Comparison of ENCODE assay signal across 8 cellular contexts in the genomic region with DNA sequence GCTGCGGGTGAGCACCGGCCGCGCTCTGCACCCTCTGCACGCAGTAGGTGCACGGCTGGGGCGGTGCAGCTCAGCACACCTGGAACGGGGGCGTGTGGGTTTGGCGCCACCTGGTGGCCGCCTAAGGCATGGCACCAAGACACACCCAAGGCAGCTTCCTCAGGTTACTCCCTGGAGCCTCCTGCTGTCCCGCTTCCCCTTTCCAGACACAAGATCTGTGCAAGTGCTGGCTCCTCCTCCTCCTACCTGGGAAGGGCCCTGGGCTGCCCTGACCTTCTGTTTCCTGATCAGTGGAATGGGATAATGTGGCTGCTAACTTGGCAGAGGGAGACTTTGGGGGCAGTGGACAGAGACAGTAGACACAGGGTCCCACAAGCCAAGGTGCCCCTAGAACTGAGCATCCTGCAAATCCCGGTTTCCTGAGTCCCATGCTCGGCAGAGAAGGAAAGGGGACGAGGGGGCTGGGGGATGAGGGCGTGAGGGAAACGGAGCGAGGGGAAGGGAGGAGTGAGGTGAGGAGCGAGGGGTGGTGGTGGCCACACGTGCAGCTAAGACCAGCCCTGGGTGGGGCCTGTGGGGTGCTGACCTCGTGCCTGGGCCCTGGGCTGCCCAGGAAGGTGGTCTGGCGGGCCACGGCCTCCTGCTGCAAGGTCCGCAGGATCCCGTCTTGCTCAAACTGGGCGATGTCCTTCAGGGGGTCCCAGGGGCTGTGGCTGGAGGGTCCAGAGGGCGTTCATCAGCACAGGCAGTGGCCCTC. TPM values are rescaled to one million over a fixed set of nuclear protein-coding genes. Genes with fewer than 3 reads are reported as not detected.
A peak's percentile ranks its signal among the peaks of the same experiment; 100 is the strongest.
DNase-seq lines count a peak whose midpoint lies in the region; TF ChIP-seq lines count a peak whose summit lies in the region.

No MANE protein-coding gene starts in this region.

- TF ChIP-seq CTCF in Peyer's patch (IDR thresholded peaks at IDR 0.05) (peak; percentile 98 to 99 (median 99)), fibroblast of villous mesenchyme (IDR thresholded peaks at IDR 0.05; ENCODE audit: insufficient read depth, low read depth, low read length) (peak; percentile 93), tibial artery (IDR thresholded peaks at IDR 0.05) (peak; percentile 97 to 100)

- intact Hi-C loops in tibial artery (cut with DNase I; ENCODE audit: low total_unique reads): loop anchor here (2.0 kb wide), 1 partner anchor 55 kb away; no protein-coding TSS in a partner anchor

- no peaks in the 10 kb centered on the region for H3K27me3 ChIP-seq in Peyer's patch
- no peaks in the 10 kb centered on the region for H3K27me3 ChIP-seq in tibial artery

- H3K4me3 ChIP-seq in Peyer's patch: no peak overlapping the region
- H3K4me3 ChIP-seq in fibroblast of villous mesenchyme (ENCODE audit: low read depth, low read length): no peak overlapping the region
- H3K4me3 ChIP-seq in tibial artery: no peak overlapping the region

- peak; percentile 60 for DNase-seq in SIG-M5 treated with dmso at 0.1 percent for 504 hours (lab: John Stamatoyannopoulos, UW; ENCODE audit: unreplicated experiment)
- no peak for DNase-seq in SIG-M5 (lab: John Stamatoyannopoulos, UW)
- DNase-seq in HUDEP-2 (lab: John Stamatoyannopoulos, UW; ENCODE audit: unreplicated experiment in 76 of 76): peak in 60 of 76 experiments; percentile 5 to 67 (median 43)
- DNase-seq in Peyer's patch: peak; percentile 53 to 90 (median 86)
- peak; percentile 60 for DNase-seq in activated T-helper 1 cell treated with Interleukin-2 at 50 U/mL for 16 hours (ENCODE audit: low read depth)
- DNase-seq in fibroblast of villous mesenchyme (ENCODE audit: low read depth): peak; percentile 65
- peak; percentile 43 for DNase-seq in occipital lobe (lab: John Stamatoyannopoulos, UW)
- DNase-seq in tibial artery: no peak

- H3K36me3 ChIP-seq in Peyer's patch: peaks cover 0 to 30% (median 0%) of the 10 kb centered on the region in 3 donors
- peaks cover 22 to 95% (median 60%) of the 10 kb centered on the region in 3 donors for H3K36me3 ChIP-seq in tibial artery

- TF ChIP-seq POLR2A in Peyer's patch (IDR thresholded peaks at IDR 0.05): peak in 1 of 2 donors; percentile 13

- no peaks in the 10 kb centered on the region for H3K9me3 ChIP-seq in Peyer's patch
- no peaks in the 10 kb centered on the region for H3K9me3 ChIP-seq in tibial artery

- H3K4me1 ChIP-seq in Peyer's patch (no peaks in the 10 kb centered on the region), tibial artery (peaks cover 0 to 11% (median 6%) of the 10 kb centered on the region in 4 donors)

- no peak overlapping the region for H3K27ac ChIP-seq in Peyer's patch
- no peak overlapping the region for H3K27ac ChIP-seq in tibial artery

RNA-seq across cellular contexts. Expression of a gene that starts 34.8 kb away (rescaled TPM):
- total RNA-seq in Peyer's patch (10 to 100 TPM; 41.7 to 59.9 (median 54.1) TPM), fibroblast of villous mesenchyme (68.2 and 87.6 TPM in 2 replicates), occipital lobe (35.7 TPM)

Comparison
In these comparisons a context has a peak if more than half of its experiments do, and no peak if none do; other contexts are left out.
1. DNase-seq: peak in SIG-M5 treated with dmso at 0.1 percent for 504 hours (single experiment), HUDEP-2 (60 of 76), Peyer's patch (3 of 3), activated T-helper 1 cell treated with Interleukin-2 at 50 U/mL for 16 hours (single experiment), fibroblast of villous mesenchyme (single experiment) and occipital lobe (single experiment); none in SIG-M5 (single experiment) and tibial artery (0 of 2).
2. Peak in every context shown above with its lines, with median percentiles within 50 percentile points of each other: CTCF ChIP-seq.